Comparison of ENCODE assay signal across 22 cellular contexts in the genomic region with DNA sequence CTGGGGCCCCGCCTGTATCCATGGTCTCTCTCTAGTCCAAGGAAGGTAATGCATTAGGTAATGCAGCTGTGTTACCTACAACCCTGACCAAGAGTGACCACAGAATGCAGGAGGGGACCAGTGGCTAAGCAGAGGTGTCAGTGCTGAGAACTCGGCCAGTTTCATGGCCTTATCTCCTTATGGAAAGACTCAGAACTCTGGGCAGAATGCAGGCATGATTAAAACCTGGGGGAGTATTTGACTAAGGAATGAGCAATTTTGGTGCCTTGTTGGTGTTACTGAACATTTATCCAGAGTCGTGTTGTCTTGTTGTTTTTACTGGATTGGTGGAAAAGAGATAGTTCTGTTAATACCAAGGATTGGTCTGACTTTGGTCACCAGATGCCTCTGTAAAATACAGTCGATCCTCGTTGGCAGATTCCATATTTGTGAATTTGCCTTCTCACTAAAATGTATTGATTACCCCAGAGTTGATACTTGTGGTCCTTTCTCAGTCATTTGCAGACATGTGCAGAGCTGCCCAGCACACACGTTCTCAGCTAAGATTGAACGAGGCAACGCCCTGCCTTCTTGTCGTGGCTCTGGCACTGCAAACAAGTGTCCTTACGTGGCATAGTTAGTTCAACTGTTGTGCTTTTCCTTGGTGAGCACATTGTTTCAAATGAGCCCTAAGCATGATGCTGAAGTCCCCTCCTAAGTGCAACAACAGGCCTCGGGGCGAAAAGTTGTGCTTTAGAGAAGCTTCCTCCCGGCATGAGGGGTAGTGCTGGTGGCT.
"Had no signal": no experiment of that assay in that cellular context is flagged by ENCODE, and none has a peak within 500 bp of the region (broad histone marks: within the 10 kb centered on the region; RNA-seq: fewer than 3 reads in every experiment).

No MANE protein-coding gene starts in this region.

- DNase-seq: activated CD8-positive, alpha-beta memory T cell treated with anti-CD3 and anti-CD28 coated beads for 24 hours; activated CD8-positive, alpha-beta memory T cell treated with anti-CD3 and anti-CD28 coated beads, Interleukin-2, amount 50 U/mL, for 4 hours; activated T-cell treated with anti-CD3 and anti-CD28 coated beads, Interleukin-2, amount 50 U/mL, for 24 hours; brain microvascular endothelial cell; cerebellar nuclear complex; endodermal cell; esophagus squamous epithelium; naive thymus-derived CD8-positive, alpha-beta T cell; sigmoid colon; stimulated activated CD4-positive, alpha-beta T cell treated with anti-CD3 and anti-CD28 coated beads, Interleukin-15, amount 100 ng/mL, for 24 hours; T-cell; upper lobe of left lung had no signal

- ATAC-seq: activated naive CD4-positive, alpha-beta T cell treated with anti-CD3 and anti-CD28 coated beads, Interleukin-2, amount 50 U/mL, for 72 hours; activated T-helper 17 cell treated with anti-CD3 and anti-CD28 coated beads, Interleukin-2, amount 50 U/mL, for 72 hours; naive thymus-derived CD8-positive, alpha-beta T cell; stimulated activated memory B cell treated with anti-CD40 and anti-IgM and Interleukin-4, amounts not matched to agents 10 μg/mL and 1 μg/mL and 100 μg/mL, for 72 hours; T-cell had no signal

- H3K36me3 ChIP-seq: brain microvascular endothelial cell, neutrophil had no signal

- H3K36me3 Mint-ChIP-seq: activated naive CD4-positive, alpha-beta T cell treated with anti-CD3 and anti-CD28 coated beads, Interleukin-2, amount 50 U/mL, for 72 hours; naive thymus-derived CD8-positive, alpha-beta T cell; stimulated activated memory B cell treated with anti-CD40 and anti-IgM and Interleukin-4, amounts not matched to agents 10 μg/mL and 1 μg/mL and 100 μg/mL, for 72 hours; T-cell had no signal

- H3K27ac Mint-ChIP-seq: activated naive CD4-positive, alpha-beta T cell treated with anti-CD3 and anti-CD28 coated beads, Interleukin-2, amount 50 U/mL, for 72 hours; activated T-cell treated with anti-CD3 and anti-CD28 coated beads, Interleukin-2, amount 50 U/mL, for 24 hours; activated T-helper 17 cell treated with anti-CD3 and anti-CD28 coated beads, Interleukin-2, amount 50 U/mL, for 72 hours; endodermal cell; naive thymus-derived CD8-positive, alpha-beta T cell; stimulated activated memory B cell treated with anti-CD40 and anti-IgM and Interleukin-4, amounts not matched to agents 10 μg/mL and 1 μg/mL and 100 μg/mL, for 72 hours; T-cell; T-helper 2 cell treated with Interferon-gamma antibody and Interleukin-4, amounts not matched to agents 5 μg/mL and 100 μg/mL, for 36 hours had no signal

- H3K27me3 ChIP-seq: ascending aorta, brain microvascular endothelial cell, esophagus squamous epithelium, sigmoid colon, upper lobe of left lung had no signal

- H3K27ac ChIP-seq: ascending aorta, brain microvascular endothelial cell, coronary artery, esophagus squamous epithelium, neutrophil, parathyroid adenoma, thoracic aorta, upper lobe of left lung had no signal

- H3K4me3 ChIP-seq: ascending aorta, coronary artery, esophagus squamous epithelium, sigmoid colon, smooth muscle cell, thoracic aorta, upper lobe of left lung had no signal

- H3K9me3 ChIP-seq: ascending aorta, esophagus squamous epithelium, neutrophil, sigmoid colon, thoracic aorta, upper lobe of left lung had no signal

- H3K4me1 Mint-ChIP-seq: T-cell had no signal

- H3K4me3 Mint-ChIP-seq: activated T-cell treated with anti-CD3 and anti-CD28 coated beads, Interleukin-2, amount 50 U/mL, for 24 hours; activated T-helper 17 cell treated with anti-CD3 and anti-CD28 coated beads, Interleukin-2, amount 50 U/mL, for 72 hours; endodermal cell; naive thymus-derived CD8-positive, alpha-beta T cell; stimulated activated memory B cell treated with anti-CD40 and anti-IgM and Interleukin-4, amounts not matched to agents 10 μg/mL and 1 μg/mL and 100 μg/mL, for 72 hours; T-cell; T-helper 2 cell treated with Interferon-gamma antibody and Interleukin-4, amounts not matched to agents 5 μg/mL and 100 μg/mL, for 36 hours had no signal

- H3K9me3 Mint-ChIP-seq: activated naive CD4-positive, alpha-beta T cell treated with anti-CD3 and anti-CD28 coated beads, Interleukin-2, amount 50 U/mL, for 72 hours; activated T-cell treated with anti-CD3 and anti-CD28 coated beads, Interleukin-2, amount 50 U/mL, for 24 hours; activated T-helper 17 cell treated with anti-CD3 and anti-CD28 coated beads, Interleukin-2, amount 50 U/mL, for 72 hours; endodermal cell; naive thymus-derived CD8-positive, alpha-beta T cell; stimulated activated memory B cell treated with anti-CD40 and anti-IgM and Interleukin-4, amounts not matched to agents 10 μg/mL and 1 μg/mL and 100 μg/mL, for 72 hours; T-cell; T-helper 2 cell treated with Interferon-gamma antibody and Interleukin-4, amounts not matched to agents 5 μg/mL and 100 μg/mL, for 36 hours had no signal
